ENCODE assay signal across 7 cellular contexts in the genomic region with DNA sequence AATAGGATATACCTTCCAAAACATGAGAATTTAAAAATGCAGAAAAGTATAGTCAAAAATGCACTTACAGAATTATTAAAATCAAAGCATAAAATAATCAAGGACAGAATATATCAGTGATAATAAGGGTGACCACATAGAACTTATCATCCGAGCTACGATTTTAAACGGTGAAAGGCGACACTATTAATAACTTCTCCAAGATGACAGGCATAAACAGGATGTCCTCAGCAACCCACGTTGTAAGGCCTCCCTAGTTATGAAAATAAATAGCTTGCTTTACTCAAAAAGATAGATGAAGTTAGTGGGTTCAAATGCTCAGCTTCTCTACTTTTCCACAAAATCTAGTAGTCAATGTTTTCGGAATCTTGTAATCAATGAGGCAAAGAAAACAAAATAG.
DNase-seq lines count a peak whose midpoint lies in the region; ATAC-seq and TF ChIP-seq lines count a peak whose summit lies in the region.
"Not testable (repeated sequence)": the region's sequence is repeated elsewhere in the genome, so short reads cannot be mapped to it uniquely, and the experiment has no call there.

No MANE protein-coding gene starts in this region.

- H3K27ac ChIP-seq in heart left ventricle: peak overlapping the region; percentile 14 to 91 (median 62)
- H3K27ac ChIP-seq in right cardiac atrium (ENCODE audit: low read length): not testable (repeated sequence)
- peak overlapping the region; percentile 79 to 90 (median 83) for H3K27ac ChIP-seq in gastrocnemius medialis
- H3K27ac ChIP-seq in skeletal muscle tissue (ENCODE audit: low read depth, low read length): peak overlapping the region; percentile 58

- in situ Hi-C loops in gastrocnemius medialis (cut with MboI; ENCODE audit: low sequenced_read_pairs in 4 of 4): loop anchor here in 1 of 4 donors (10.0 kb wide), 1 partner anchor 80 kb away; no protein-coding TSS in a partner anchor

- intact Hi-C loops in Right ventricle myocardium inferior (cut with DNase I): loop anchor here (2.0 kb wide), 1 partner anchor 148 kb away; a partner anchor contains a TSS
- intact Hi-C loops in heart left ventricle (cut with DNase I): loop anchor here in 5 of 10 donors (10.0 kb wide), 5 partner anchors 90 to 920 kb away; a partner anchor contains a TSS
- intact Hi-C loops in left cardiac atrium (cut with DNase I); left ventricle myocardium superior (cut with micrococcal nuclease); gastrocnemius medialis (cut with DNase I; ENCODE audit: low total_unique reads): not testable (repeated sequence)
- intact Hi-C loops in right cardiac atrium (cut with DNase I): loop anchor here in 1 of 4 donors (10.0 kb wide), 1 partner anchor 710 kb away; no protein-coding TSS in a partner anchor

- WGBS in heart left ventricle, 4 donors: 31 to 32% (median 32%) methylated on average over 6 of the region's 6 CpGs
- 39% methylated on average over 6 of the region's 6 CpGs for WGBS in right cardiac atrium

- DNase-seq in Right ventricle myocardium inferior (ENCODE audit: missing footprints); heart left ventricle; left cardiac atrium; left ventricle myocardium superior; right cardiac atrium; gastrocnemius medialis: not testable (repeated sequence)

- not testable (repeated sequence) for H3K9me3 ChIP-seq in heart left ventricle; right cardiac atrium (ENCODE audit: control insufficient read depth, low read length); gastrocnemius medialis; skeletal muscle tissue (ENCODE audit: control insufficient read depth in 3 of 3, low read length in 3 of 3)

- ATAC-seq in Right ventricle myocardium inferior (peak; percentile 51), heart left ventricle (peak; percentile 48 to 83 (median 66)), left cardiac atrium (peak; percentile 66 to 67), left ventricle myocardium superior (peak; percentile 73), right cardiac atrium (peak; percentile 53 to 60), gastrocnemius medialis (peak; percentile 68)

- TF ChIP-seq CTCF in heart left ventricle (IDR thresholded peaks at IDR 0.05); gastrocnemius medialis (IDR thresholded peaks at IDR 0.05 in 4 of 5, conservative IDR thresholded peaks at IDR 0.05 in 1 of 5): not testable (repeated sequence)

- TF ChIP-seq POLR2A in heart left ventricle (IDR thresholded peaks at IDR 0.05); gastrocnemius medialis (IDR thresholded peaks at IDR 0.05): not testable (repeated sequence)

- not testable (repeated sequence) for H3K27me3 ChIP-seq in heart left ventricle; right cardiac atrium (ENCODE audit: control insufficient read depth, insufficient read depth); gastrocnemius medialis; skeletal muscle tissue (ENCODE audit: control insufficient read depth in 3 of 3, insufficient read depth in 3 of 3, low read length in 3 of 3)

- peaks cover 0 to 23% (median 7%) of the 10 kb centered on the region in 12 donors for H3K4me1 ChIP-seq in heart left ventricle
- H3K4me1 ChIP-seq in right cardiac atrium (ENCODE audit: control insufficient read depth, insufficient read depth, low read length): not testable (repeated sequence)
- H3K4me1 ChIP-seq in gastrocnemius medialis: peaks cover 27 to 35% of the 10 kb centered on the region in 2 donors
- peaks cover 0 to 12% (median 0%) of the 10 kb centered on the region in 3 donors for H3K4me1 ChIP-seq in skeletal muscle tissue (ENCODE audit: control insufficient read depth in 3 of 3, insufficient read depth in 3 of 3, low read length in 3 of 3)

- not testable (repeated sequence) for H3K9ac ChIP-seq in skeletal muscle tissue (ENCODE audit: low read depth in 1 of 3, low read length in 3 of 3)

- not testable (repeated sequence) for H3K36me3 ChIP-seq in heart left ventricle; gastrocnemius medialis; skeletal muscle tissue (ENCODE audit: control insufficient read depth in 3 of 3, insufficient read depth in 3 of 3, low read length in 3 of 3)

- not testable (repeated sequence) for H3K4me3 ChIP-seq in heart left ventricle; right cardiac atrium (ENCODE audit: low read length); gastrocnemius medialis; skeletal muscle tissue (ENCODE audit: low read length in 3 of 3)
